12 cellular contexts compared by ENCODE assay signal in genomic region chr2:66445076-66445724, GRCh38. TPM values are rescaled to one million over a fixed set of nuclear protein-coding genes. Genes with fewer than 3 reads are reported as not detected.
DNase-seq lines count a peak whose midpoint lies in the region; FAIRE-seq and TF ChIP-seq lines count a peak whose summit lies in the region.
"Had no signal": no experiment of that assay in that cellular context is flagged by ENCODE, and none has a peak within 500 bp of the region (broad histone marks: within the 10 kb centered on the region; RNA-seq: fewer than 3 reads in every experiment).

No MANE protein-coding gene starts in this region.

- no peak overlapping the region for H2AK5ac ChIP-seq in H9 (ENCODE audit: insufficient read length, low read length)
- H2AK5ac ChIP-seq in H1 (ENCODE audit: low read depth, low read length): no peak overlapping the region; the same call in 1 of the 2 replicates

- H3K9ac ChIP-seq in H9 (ENCODE audit: extremely low read depth, insufficient read length, low read length): no peak overlapping the region
- no peak overlapping the region for H3K9ac ChIP-seq in H1 (replicated peaks in 1 of 4; ENCODE audit: extremely low read depth in 1 of 4, low read depth in 3 of 4, low read length in 3 of 4)

- H4K5ac ChIP-seq in H9 (ENCODE audit: insufficient read length, low read depth, low read length): no peak overlapping the region
- H4K5ac ChIP-seq in H1 (ENCODE audit: insufficient read length, low read depth, low read length): no peak overlapping the region

- H3K4me1 Mint-ChIP-seq in H9: peaks cover 26 to 47% of the 10 kb centered on the region in 2 experiments
- peaks cover under 1% of the 10 kb centered on the region for H3K4me1 Mint-ChIP-seq in activated naive CD4-positive, alpha-beta T cell treated with anti-CD3 and anti-CD28 coated beads for 36 hours (ENCODE audit: low read depth)

- H3K79me1 ChIP-seq in H9 (ENCODE audit: insufficient read depth, low read depth, low read length, poor library complexity, severe bottlenecking) (no peaks in the 10 kb centered on the region), H1 (ENCODE audit: low read depth, low read length) (no peaks in the 10 kb centered on the region)

- intact Hi-C loops in spleen (cut with DNase I; ENCODE audit: low total_unique reads): no loop called here
- intact Hi-C loops in activated naive CD4-positive, alpha-beta T cell treated with anti-CD3 and anti-CD28 coated beads for 36 hours (cut with micrococcal nuclease): no loop called here

- no peak overlapping the region for H2BK20ac ChIP-seq in H9 (ENCODE audit: low read depth, low read length, poor library complexity, severe bottlenecking)
- H2BK20ac ChIP-seq in H1 (ENCODE audit: low read length): no peak overlapping the region

- TF ChIP-seq CTCF in H9 (conservative IDR thresholded peaks at IDR 0.05) (peak; percentile 29; the same call in 1 of the 3 replicates), H1 (IDR thresholded peaks at IDR 0.05; ENCODE audit: control extremely low read depth in 1 of 3, insufficient read depth in 1 of 3, low read depth in 1 of 3, low read length in 3 of 3) (peak; percentile 20 to 29 (median 21); a peak in 2 of 4 replicates), spleen (IDR thresholded peaks at IDR 0.05 in 8 of 11, conservative IDR thresholded peaks at IDR 0.05 in 3 of 11) (peak in 1 of 11 experiments; percentile 8)

- H4K91ac ChIP-seq in H9 (ENCODE audit: insufficient read length, low read depth, low read length) (no peak overlapping the region), H1 (replicated peaks; ENCODE audit: insufficient read length, low read length) (no peak overlapping the region)

- H3K9me3 ChIP-seq in H9 (ENCODE audit: control insufficient read depth, low read depth, low read length): no peaks in the 10 kb centered on the region
- no peaks in the 10 kb centered on the region for H3K9me3 ChIP-seq in H1 (ENCODE audit: insufficient read depth in 2 of 2, low read depth in 1 of 2, low read length in 1 of 2)
- no peaks in the 10 kb centered on the region for H3K9me3 ChIP-seq in spleen

- no peak overlapping the region for H3K27ac Mint-ChIP-seq in H9
- H3K27ac Mint-ChIP-seq in activated naive CD4-positive, alpha-beta T cell treated with anti-CD3 and anti-CD28 coated beads for 36 hours: no peak overlapping the region

- peak; percentile 26 to 49; a peak in 3 of 4 replicates for TF ChIP-seq RAD21 in H1 (IDR thresholded peaks at IDR 0.05 in 1 of 2, conservative IDR thresholded peaks at IDR 0.05 in 1 of 2; ENCODE audit: low read depth in 2 of 2, low read length in 2 of 2)

- H3K27me3 Mint-ChIP-seq in H9 (ENCODE audit: low read depth): peaks cover 94% of the 10 kb centered on the region
- peaks cover 40% of the 10 kb centered on the region for H3K27me3 Mint-ChIP-seq in activated naive CD4-positive, alpha-beta T cell treated with anti-CD3 and anti-CD28 coated beads for 36 hours (ENCODE audit: low read depth)

- H2AFZ ChIP-seq in H9 (ENCODE audit: low read length) (no peak overlapping the region), H1 (ENCODE audit: low read length) (no peak overlapping the region)

- peak overlapping the region; percentile 53 to 79 for H3K4me3 Mint-ChIP-seq in H9
- no peak overlapping the region for H3K4me3 Mint-ChIP-seq in activated naive CD4-positive, alpha-beta T cell treated with anti-CD3 and anti-CD28 coated beads for 36 hours

- H3K23ac ChIP-seq in H9 (ENCODE audit: insufficient read length, low read depth, low read length): no peak overlapping the region
- no peak overlapping the region for H3K23ac ChIP-seq in H1 (ENCODE audit: insufficient read length)

- H3K36me3 Mint-ChIP-seq in H9 (ENCODE audit: insufficient read depth in 1 of 3, low read depth in 3 of 3): no peaks in the 10 kb centered on the region
- H3K36me3 Mint-ChIP-seq in activated naive CD4-positive, alpha-beta T cell treated with anti-CD3 and anti-CD28 coated beads for 36 hours (ENCODE audit: low read depth): no peaks in the 10 kb centered on the region

- POLR2A ChIA-PET in H1 (lab: Charles Lee; ENCODE audit: partially characterized antibody): interaction anchor here (1.3 to 1.8 kb wide), 4 partner anchors 11 to 131 kb away, joined by 5 to 9 read pairs (median 6); partner anchors contain the start of gene MEIS1

- no peak overlapping the region for H3K27ac ChIP-seq in H9 (ENCODE audit: insufficient read length, low read depth, low read length)
- H3K27ac ChIP-seq in H1 (ENCODE audit: low read depth, low read length): no peak overlapping the region
- H3K27ac ChIP-seq in spleen: peak overlapping the region; percentile 36 to 90 (median 75)

- H3K36me3 ChIP-seq in H1 (ENCODE audit: control insufficient read depth in 2 of 4, insufficient read depth in 4 of 4, low read length in 3 of 4) (no peaks in the 10 kb centered on the region), spleen (peaks cover 0 to 3% (median 0%) of the 10 kb centered on the region in 6 donors)

- H3K4ac ChIP-seq in H9 (ENCODE audit: low read depth, low read length): no peak overlapping the region
- H3K4ac ChIP-seq in H1 (replicated peaks; ENCODE audit: insufficient read length, low read depth, low read length): no peak overlapping the region

- H3K4me1 ChIP-seq in H9 (ENCODE audit: insufficient read depth, low read length) (peaks cover 4% of the 10 kb centered on the region), H1 (replicated peaks in 1 of 4; ENCODE audit: control insufficient read depth in 3 of 4, insufficient read depth in 4 of 4, low read length in 3 of 4) (peaks cover 9 to 36% (median 20%) of the 10 kb centered on the region in 4 experiments), spleen (peaks cover 0 to 25% (median 8%) of the 10 kb centered on the region in 6 donors)

- H3K79me2 ChIP-seq in H9 (ENCODE audit: insufficient read depth, low read length) (no peaks in the 10 kb centered on the region), H1 (ENCODE audit: control insufficient read depth in 1 of 2, insufficient read depth in 2 of 2, low read length in 2 of 2) (no peaks in the 10 kb centered on the region)

- no peak for TF ChIP-seq EP300 in H1 (IDR thresholded peaks at IDR 0.05; ENCODE audit: borderline replicate concordance in 1 of 2, low read depth in 2 of 2, low read length in 2 of 2)

- H2BK12ac ChIP-seq in H9 (ENCODE audit: insufficient read length, low read depth, low read length) (no peak overlapping the region), H1 (ENCODE audit: low read depth, low read length) (no peak overlapping the region)

- no peak overlapping the region for H4K8ac ChIP-seq in H9 (replicated peaks; ENCODE audit: insufficient read length, low read depth, low read length)
- peak overlapping the region; percentile 64; the same call in 1 of the 2 replicates for H4K8ac ChIP-seq in H1 (ENCODE audit: extremely low read depth, insufficient read depth, low read length)

- H4K20me1 ChIP-seq in H9 (ENCODE audit: control insufficient read depth, insufficient read depth, insufficient read length) (no peaks in the 10 kb centered on the region), H1 (replicated peaks in 1 of 2; ENCODE audit: control insufficient read depth in 1 of 2, insufficient read depth in 2 of 2, low read length in 2 of 2) (peaks cover 7 to 8% of the 10 kb centered on the region in 2 experiments)

- TF ChIP-seq POLR2A in H1 (IDR thresholded peaks at IDR 0.05; ENCODE audit: control extremely low read depth in 1 of 2, low read depth in 2 of 2, low read length in 2 of 2) (no peak), spleen (IDR thresholded peaks at IDR 0.05) (no peak)

- FAIRE-seq in H1 (lab: Jason Lieb, UNC): no peak
- FAIRE-seq: endometrium had no signal

- H3K27me3 ChIP-seq in H9 (ENCODE audit: insufficient read depth, low read length) (peaks cover 51% of the 10 kb centered on the region), H1 (replicated peaks in 1 of 4; ENCODE audit: control insufficient read depth in 3 of 4, extremely low read depth in 1 of 4, insufficient read depth in 3 of 4, low read length in 3 of 4) (peaks cover 45 to 77% (median 62%) of the 10 kb centered on the region in 4 experiments), spleen (replicated peaks in 1 of 7) (peaks cover 0 to 69% (median 17%) of the 10 kb centered on the region in 7 donors)

- H3K18ac ChIP-seq in H9 (ENCODE audit: insufficient read length, low read depth, low read length) (no peak overlapping the region), H1 (ENCODE audit: extremely low read depth, low read length) (no peak overlapping the region)

- peak; percentile 53 for DNase-seq in H9
- DNase-seq in H1 (ENCODE audit: low read depth in 1 of 2, low spot score in 2 of 2): peak in 1 of 2 experiments; percentile 70
- peak; percentile 22 for DNase-seq in kidney tubule cell (ENCODE audit: low spot score)
- no peak for DNase-seq in spleen
- no peak for DNase-seq in activated naive CD4-positive, alpha-beta T cell treated with anti-CD3 and anti-CD28 coated beads for 36 hours
- DNase-seq in A172 (ENCODE audit: low spot score): no peak
- DNase-seq in KG1 (lab: John Stamatoyannopoulos, UW): no peak
- no peak for DNase-seq in kidney glomerular epithelial cell (lab: John Stamatoyannopoulos, UW)
- DNase-seq: activated CD8-positive, alpha-beta memory T cell treated with anti-CD3 and anti-CD28 coated beads, Interleukin-2, amount 50 U/mL, for 4 hours; NCI-H187 treated with DMSO at 0.1 percent for 48 hours; occipital lobe had no signal

- H3K4me2 ChIP-seq in H9 (ENCODE audit: insufficient read depth, insufficient read length, low read length) (peak overlapping the region; percentile 77), H1 (ENCODE audit: insufficient read depth in 1 of 2, low read depth in 2 of 2, low read length in 2 of 2) (peak overlapping the region; percentile 81 to 89)

- peaks cover 16% of the 10 kb centered on the region for H3K23me2 ChIP-seq in H9 (ENCODE audit: insufficient read length, low read depth, low read length, poor library complexity, severe bottlenecking)
- H3K23me2 ChIP-seq in H1 (ENCODE audit: low read depth, low read length): peaks cover 9% of the 10 kb centered on the region; the same call in 1 of the 2 replicates

- WGBS in H9 (ENCODE audit: extremely low coverage, insufficient read length, low lambda C conversion rate): no CpG with 5 or more reads among the region's 43 CpGs
- 2% methylated on average over 43 of the region's 43 CpGs; no CpG with 5 or more reads in 1 of the 2 experiments for WGBS in H1 (ENCODE audit: extremely low coverage in 1 of 2, insufficient coverage in 1 of 2, insufficient read length in 1 of 2, insufficient replicate concordance in 2 of 2, low coverage in 1 of 2, low lambda C conversion rate in 2 of 2, missing lambda C conversion rate in 1 of 2), 2 experiments
- 22 to 29% (median 22%) methylated on average over 40 to 43 of the region's 43 CpGs for WGBS in spleen, 5 donors

- CTCF ChIA-PET in H1 (lab: Charles Lee; ENCODE audit: partially characterized antibody): interaction anchor here (0.7 to 5.5 kb wide), 18 partner anchors 9 to 792 kb away, joined by 3 to 48 read pairs (median 5); partner anchors contain the start of gene MEIS1
- CTCF ChIA-PET in activated naive CD4-positive, alpha-beta T cell treated with anti-CD3 and anti-CD28 coated beads for 36 hours (lab: Charles Lee): no interaction called here

- H2BK5ac ChIP-seq in H9 (ENCODE audit: insufficient read length, low read length) (no peak overlapping the region), H1 (ENCODE audit: low read depth, low read length) (no peak overlapping the region)

- no peak overlapping the region for H3T11ph ChIP-seq in H9 (ENCODE audit: low read length)

- H3K14ac ChIP-seq in H9 (ENCODE audit: insufficient read depth, low read length) (no peak overlapping the region), H1 (ENCODE audit: insufficient read length) (no peak overlapping the region)

- peaks cover 0 to 5% of the 10 kb centered on the region in 2 experiments; a peak in 2 of 5 replicates for H3K9me3 Mint-ChIP-seq in H9
- no peaks in the 10 kb centered on the region for H3K9me3 Mint-ChIP-seq in activated naive CD4-positive, alpha-beta T cell treated with anti-CD3 and anti-CD28 coated beads for 36 hours

- H2BK15ac ChIP-seq in H9 (ENCODE audit: low read depth, low read length) (no peak overlapping the region), H1 (ENCODE audit: low read length) (no peak overlapping the region)

- H3K4me3 ChIP-seq in H1 (ENCODE audit: extremely low read depth in 1 of 4, insufficient read depth in 2 of 4, low read depth in 3 of 4, low read length in 4 of 4) (peak overlapping the region; percentile 16 to 63 (median 22); a peak in 5 of 8 replicates), spleen (peak overlapping the region; percentile 8 to 63 (median 28))

- H3K56ac ChIP-seq in H9 (ENCODE audit: insufficient read length, low read depth, low read length) (no peak overlapping the region), H1 (replicated peaks; ENCODE audit: insufficient read length, low read depth, low read length) (no peak overlapping the region)

- H2BK120ac ChIP-seq in H9 (ENCODE audit: low read depth, low read length, poor library complexity, severe bottlenecking) (no peak overlapping the region), H1 (replicated peaks; ENCODE audit: low read depth, low read length) (no peak overlapping the region)

RNA-seq across cellular contexts. Expression of gene MEIS1, which starts 10.3 kb away (rescaled TPM):
- total RNA-seq in H9 (2021) (0.31 and 0.66 TPM in 2 replicates), spleen (10 to 100 TPM; 23.6 to 81.4 (median 44.1) TPM)
- total RNA-seq in H1 (2021; fragmentation: NEBNext Ultra II Directional; extraction: Animal tissue kit (Norgen Biotek cat#: 25700)): 0.63 and 1.2 TPM in 2 replicates
- polyA plus RNA-seq in H1 (2011; rRNA removed) (0.17 and 0.30 TPM in 2 replicates), spleen (10 to 100 TPM; 13.1 to 19.4 (median 14.1) TPM)
- 0.14 TPM for polyA plus RNA-seq in H1 (2011; cell fraction: cytosol; rRNA removed)
- 0.54 TPM for polyA plus RNA-seq in H1 (2011; cell fraction: nucleus; rRNA removed)
- 0.17 to 0.47 TPM (median 0.33 TPM) in 4 replicates for polyA plus RNA-seq in H1 (2012, experiment 1 of 2)
- polyA plus RNA-seq in H1 (2012, experiment 2 of 2): not detected
- 0.16 TPM for polyA plus RNA-seq in H1 (2013, experiment 1 of 2)
- 0.09 TPM for polyA plus RNA-seq in H1 (2013, experiment 2 of 2)
- 0.24 and 1.2 TPM in 2 replicates for polyA minus RNA-seq in H1 (2011; rRNA and poly(A)+ RNA removed)
- polyA minus RNA-seq in H1 (2011; cell fraction: cytosol; rRNA and poly(A)+ RNA removed): not detected
- polyA minus RNA-seq in H1 (2011; cell fraction: nucleus; rRNA and poly(A)+ RNA removed): 1.5 TPM
- total RNA-seq in activated naive CD4-positive, alpha-beta T cell treated with anti-CD3 and anti-CD28 coated beads for 36 hours: not detected
- 29.0 and 30.1 TPM in 2 replicates for total RNA-seq in A172 (2014; rRNA removed; shearing (Covaris generic))

Comparison
In these comparisons a context has a peak if more than half of its experiments do, and no peak if none do; other contexts are left out.
1. DNase-seq: peak in H9 (single experiment) and kidney tubule cell (single experiment); none in spleen (single experiment), activated naive CD4-positive, alpha-beta T cell treated with anti-CD3 and anti-CD28 coated beads for 36 hours (single experiment), A172 (single experiment), KG1 (single experiment) and kidney glomerular epithelial cell (single experiment).
2. H3K27ac ChIP-seq: peak in spleen (8 of 8); none in H9 (single experiment) and H1 (single experiment).
3. RNA of gene MEIS1, which starts 10.3 kb away (total RNA-seq): 23.6 to 81.4 TPM in spleen and 29.0 to 30.1 TPM in A172; 0.63 to 1.2 TPM in H1, 0.31 to 0.66 TPM in H9 and not detected in activated naive CD4-positive, alpha-beta T cell treated with anti-CD3 and anti-CD28 coated beads for 36 hours; every median in the first group is over 10 times any median in the second.